In genomic region chr3:32078085-32078634, GRCh38 we compare ENCODE assay signal across 24 cellular contexts. TPM values are rescaled to one million over a fixed set of nuclear protein-coding genes. Genes with fewer than 3 reads are reported as not detected.
DNase-seq lines count a peak whose midpoint lies in the region; ATAC-seq, FAIRE-seq and TF ChIP-seq lines count a peak whose summit lies in the region.
"Had no signal": no experiment of that assay in that cellular context is flagged by ENCODE, and none has a peak within 500 bp of the region (broad histone marks: within the 10 kb centered on the region; RNA-seq: fewer than 3 reads in every experiment).

No MANE protein-coding gene starts in this region.

- no peaks in the 10 kb centered on the region for H3K9me2 ChIP-seq in OCI-LY7 (ENCODE audit: insufficient read depth, low read length)
- H3K9me2 ChIP-seq: SK-N-SH had no signal

- H3K27ac ChIP-seq in OCI-LY7 (ENCODE audit: low read depth, low read length, poor library complexity, severe bottlenecking) (no peak overlapping the region), small intestine (ENCODE audit: low read depth in 1 of 2, low read length in 1 of 2) (peak overlapping the region; percentile 79)
- H3K27ac ChIP-seq: KMS-11, neutrophil had no signal

- no peak for FAIRE-seq in small intestine (lab: Jason Lieb, UNC)

- no peak for TF ChIP-seq POLR2A in lower leg skin (IDR thresholded peaks at IDR 0.05)

- H3K4me2 ChIP-seq in OCI-LY7 (ENCODE audit: low read length): no peak overlapping the region; the same call in 1 of the 2 replicates
- H3K4me2 ChIP-seq: KMS-11, SK-N-SH had no signal

- ATAC-seq in GM21360 (IDR thresholded peaks at IDR 0.05; ENCODE audit: unreplicated experiment) (peak; percentile 48), memory B cell (ENCODE audit: low read depth) (peak; percentile 61), HG02970 (IDR thresholded peaks at IDR 0.05; ENCODE audit: low FRiP score, unreplicated experiment) (no peak), HG02870 (IDR thresholded peaks at IDR 0.05; ENCODE audit: unreplicated experiment) (no peak)
- ATAC-seq: activated T-cell treated with anti-CD3 and anti-CD28 coated beads, Interleukin-2, amount 50 U/mL, for 4 hours had no signal

- no peaks in the 10 kb centered on the region for H3K27me3 ChIP-seq in small intestine (ENCODE audit: control insufficient read depth in 2 of 2, insufficient read depth in 2 of 2, low read length in 2 of 2)
- H3K27me3 ChIP-seq: adrenal gland, neutrophil had no signal

- TF ChIP-seq CTCF in OCI-LY7 (conservative IDR thresholded peaks at IDR 0.05; ENCODE audit: low read length): no peak
- no peak for TF ChIP-seq CTCF in lower leg skin (IDR thresholded peaks at IDR 0.05)

- WGBS in small intestine, 3 donors: 56 to 76% (median 68%) methylated on average over 3 of the region's 3 CpGs
- 81 to 88% methylated on average over 3 of the region's 3 CpGs for WGBS in lower leg skin, 2 donors

- H3K36me3 ChIP-seq in OCI-LY7 (ENCODE audit: insufficient read depth, low read length) (no peaks in the 10 kb centered on the region; the same call in 1 of the 2 replicates), small intestine (ENCODE audit: control insufficient read depth in 2 of 2, insufficient read depth in 2 of 2, low read length in 2 of 2) (no peaks in the 10 kb centered on the region)
- H3K36me3 ChIP-seq: adrenal gland, neutrophil had no signal

- no peaks in the 10 kb centered on the region for H4K20me1 ChIP-seq in OCI-LY7 (ENCODE audit: insufficient read depth, low read length)

- H3K27ac Mint-ChIP-seq in memory B cell: no peak overlapping the region
- H3K27ac Mint-ChIP-seq: brain, HFFc6 had no signal

- no TSS peak for BruUV-seq in OCI-LY7 (replicated peaks; lab: Mats Ljungman, UMichigan)

- H3K79me2 ChIP-seq in OCI-LY7 (ENCODE audit: insufficient read depth, low read depth, low read length): no peaks in the 10 kb centered on the region

- H3K4me3 ChIP-seq in OCI-LY7 (ENCODE audit: low read depth, low read length, poor library complexity, severe bottlenecking) (no peak overlapping the region), small intestine (ENCODE audit: low read depth in 1 of 2, low read length in 2 of 2) (peak overlapping the region in 1 of 2 donors; percentile 48), lower leg skin (ENCODE audit: low read depth, poor library complexity, severe bottlenecking) (no peak overlapping the region)
- H3K4me3 ChIP-seq: adrenal gland had no signal

- intact Hi-C loops in OCI-LY7 (cut with micrococcal nuclease; ENCODE audit: unreplicated experiment) (no loop called here), lower leg skin (cut with DNase I; ENCODE audit: low total_unique reads) (no loop called here)

- no peaks in the 10 kb centered on the region for H3K9me3 ChIP-seq in OCI-LY7 (ENCODE audit: low read length)
- no peaks in the 10 kb centered on the region for H3K9me3 ChIP-seq in small intestine (ENCODE audit: control insufficient read depth, low read depth)
- H3K9me3 ChIP-seq: adrenal gland, neutrophil, SK-N-SH had no signal

- peaks cover 17% of the 10 kb centered on the region for H3K4me1 Mint-ChIP-seq in memory B cell

- peaks cover 3% of the 10 kb centered on the region for H3K9me3 Mint-ChIP-seq in memory B cell
- H3K9me3 Mint-ChIP-seq: activated T-cell treated with anti-CD3 and anti-CD28 coated beads, Interleukin-2, amount 50 U/mL, for 4 hours; brain; HFFc6 had no signal

- no peak for DNase-seq in OCI-LY7 (ENCODE audit: low spot score)
- DNase-seq in memory B cell (ENCODE audit: low spot score in 2 of 2): no peak
- DNase-seq in small intestine: no peak
- no peak for DNase-seq in lower leg skin (ENCODE audit: low spot score in 2 of 2)
- DNase-seq: activated CD4-positive, alpha-beta T cell treated with anti-CD3 and anti-CD28 coated beads for 4 hours; activated naive CD4-positive, alpha-beta T cell treated with Interleukin-2 at 50 U/mL for 16 hours; activated T-cell treated with anti-CD3 and anti-CD28 coated beads, Interleukin-2, amount 50 U/mL, for 4 hours; C1 segment of cervical spinal cord; EL; erythroblast; HFFc6; MV-4-11; NCI-H1694 treated with DMSO at 0.1 percent for 48 hours; NCI-H2171 treated with DMSO at 0.1 percent for 48 hours; SK-N-SH; stimulated activated CD4-positive, alpha-beta T cell treated with anti-CD3 and anti-CD28 coated beads, Interleukin-4, amount 100 ng/mL, for 24 hours; stimulated activated naive CD4-positive, alpha-beta T cell treated with Interleukin-2 at 50 U/mL for 16 hours had no signal

- POLR2A ChIA-PET in OCI-LY7 (lab: Charles Lee): no interaction called here

- H3K27me3 Mint-ChIP-seq in memory B cell: no peaks in the 10 kb centered on the region

- H3K4me1 ChIP-seq in OCI-LY7 (ENCODE audit: insufficient read depth, low read length, poor library complexity, severe bottlenecking) (peaks cover 9% of the 10 kb centered on the region), small intestine (ENCODE audit: control insufficient read depth in 2 of 2, insufficient read depth in 1 of 2, low read depth in 1 of 2, low read length in 1 of 2) (peaks cover 0 to 6% of the 10 kb centered on the region in 2 donors)

- peaks cover 4% of the 10 kb centered on the region for H3K36me3 Mint-ChIP-seq in memory B cell
- H3K36me3 Mint-ChIP-seq: brain had no signal

- H3K4me3 Mint-ChIP-seq in memory B cell: no peak overlapping the region
- H3K4me3 Mint-ChIP-seq: activated T-cell treated with anti-CD3 and anti-CD28 coated beads, Interleukin-2, amount 50 U/mL, for 4 hours; brain; HFFc6 had no signal

- CTCF ChIA-PET in OCI-LY7 (lab: Charles Lee; ENCODE audit: unreplicated experiment): no interaction called here

- peak overlapping the region; percentile 75 for H2AFZ ChIP-seq in OCI-LY7 (ENCODE audit: low read length)

RNA-seq across cellular contexts. Expression of gene GPD1L, which starts 28.3 kb away (rescaled TPM):
- total RNA-seq in OCI-LY7 (2014; rRNA removed; shearing (Covaris generic)): 27.5 and 30.4 TPM in 2 replicates
- 29.2 and 34.6 TPM in 2 replicates for total RNA-seq in OCI-LY7 (2022)
- 10 to 100 TPM; 25.9 to 58.1 (median 28.6) TPM for polyA plus RNA-seq in small intestine
- total RNA-seq in lower leg skin: 10 to 100 TPM; 24.0 to 42.8 (median 27.1) TPM

Comparison
In these comparisons a context has a peak if more than half of its experiments do, and no peak if none do; other contexts are left out.
1. ATAC-seq: peak in GM21360 (single experiment) and memory B cell (single experiment); none in HG02970 (single experiment) and HG02870 (single experiment).